In the genomic region with DNA sequence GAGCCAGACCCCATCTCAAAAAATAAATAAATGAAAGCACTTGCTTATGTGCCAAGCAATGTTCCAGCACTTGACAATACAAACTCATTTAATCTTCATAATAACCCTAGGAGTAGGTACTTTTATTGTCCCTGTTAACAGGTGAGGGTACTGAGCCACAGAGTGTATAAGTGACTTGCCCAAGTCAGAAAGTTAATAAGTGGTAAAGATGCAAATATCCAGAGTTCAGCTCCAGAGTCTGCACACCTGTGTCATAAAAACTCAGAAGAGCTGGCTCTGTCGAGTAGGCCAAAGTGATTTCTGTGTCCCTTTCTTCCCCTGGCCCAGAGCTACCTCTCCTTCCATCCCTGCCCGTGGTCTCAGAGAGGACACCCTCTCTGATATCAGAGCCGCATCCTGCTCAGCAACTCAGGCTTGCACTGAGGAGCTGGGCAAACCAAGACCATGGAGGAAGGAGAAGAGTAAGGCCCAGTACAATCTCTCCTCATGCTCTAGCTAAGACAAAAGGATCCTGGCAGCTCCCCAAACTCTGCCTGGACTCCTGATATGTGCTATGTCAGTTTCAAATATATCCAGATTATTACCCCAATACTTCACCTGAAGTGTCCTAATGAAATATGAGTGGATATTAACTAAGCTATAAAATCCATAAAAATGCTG, we compare ENCODE assay signal across 30 cellular contexts.
DNase-seq lines count a peak whose midpoint lies in the region; ATAC-seq and TF ChIP-seq lines count a peak whose summit lies in the region.
"Had no signal": no experiment of that assay in that cellular context is flagged by ENCODE, and none has a peak within 500 bp of the region (broad histone marks: within the 10 kb centered on the region; RNA-seq: fewer than 3 reads in every experiment).

No MANE protein-coding gene starts in this region.

- no peak overlapping the region for H3K27ac ChIP-seq in vagina
- H3K27ac ChIP-seq: esophagus muscularis mucosa, psoas muscle had no signal

- no peaks in the 10 kb centered on the region for H3K36me3 Mint-ChIP-seq in nephron (ENCODE audit: low read depth)
- no peaks in the 10 kb centered on the region for H3K36me3 Mint-ChIP-seq in activated T-helper 1 cell treated with anti-CD3 and anti-CD28 coated beads, Interleukin-12 subunit alpha, Interleukin-12 subunit beta, Interleukin-2, Interleukin-4 antibody, amounts not matched to agents 30 ng/mL and 10 ng/mL and 1 ng/mL, durations not matched to agents 14 hours and 24 hours and 36 hours (ENCODE audit: low read depth)
- H3K36me3 Mint-ChIP-seq in activated CD8-positive, alpha-beta T cell treated with anti-CD3 and anti-CD28 coated beads, Interleukin-2, amount 10 ng/mL, durations not matched to agents 7 days and 5 days (ENCODE audit: low read depth) = no peaks in the 10 kb centered on the region
- H3K36me3 Mint-ChIP-seq: CD4-positive, CD25-positive, alpha-beta regulatory T cell; memory B cell had no signal

- H3K4me3 Mint-ChIP-seq in nephron = no peak overlapping the region
- H3K4me3 Mint-ChIP-seq in activated T-helper 1 cell treated with anti-CD3 and anti-CD28 coated beads, Interleukin-12 subunit alpha, Interleukin-12 subunit beta, Interleukin-2, Interleukin-4 antibody, amounts not matched to agents 30 ng/mL and 10 ng/mL and 1 ng/mL, durations not matched to agents 14 hours and 24 hours and 36 hours = no peak overlapping the region
- no peak overlapping the region for H3K4me3 Mint-ChIP-seq in activated CD8-positive, alpha-beta T cell treated with anti-CD3 and anti-CD28 coated beads, Interleukin-2, amount 10 ng/mL, durations not matched to agents 7 days and 5 days
- H3K4me3 Mint-ChIP-seq: CD4-positive, CD25-positive, alpha-beta regulatory T cell; memory B cell; T-helper 17 cell had no signal

- no peak overlapping the region for H3K4me3 ChIP-seq in vagina
- H3K4me3 ChIP-seq: esophagus muscularis mucosa, K562, MG63, psoas muscle had no signal

- H3K27me3 Mint-ChIP-seq in nephron (ENCODE audit: low read depth) = no peaks in the 10 kb centered on the region
- no peaks in the 10 kb centered on the region for H3K27me3 Mint-ChIP-seq in activated T-helper 1 cell treated with anti-CD3 and anti-CD28 coated beads, Interleukin-12 subunit alpha, Interleukin-12 subunit beta, Interleukin-2, Interleukin-4 antibody, amounts not matched to agents 30 ng/mL and 10 ng/mL and 1 ng/mL, durations not matched to agents 14 hours and 24 hours and 36 hours (ENCODE audit: insufficient read depth)
- H3K27me3 Mint-ChIP-seq in activated CD8-positive, alpha-beta T cell treated with anti-CD3 and anti-CD28 coated beads, Interleukin-2, amount 10 ng/mL, durations not matched to agents 7 days and 5 days (ENCODE audit: low read depth) = no peaks in the 10 kb centered on the region
- H3K27me3 Mint-ChIP-seq: CD4-positive, CD25-positive, alpha-beta regulatory T cell; T-helper 17 cell had no signal

- peak overlapping the region; percentile 90 to 98 (median 93) for H3K27ac Mint-ChIP-seq in nephron
- H3K27ac Mint-ChIP-seq in activated T-helper 1 cell treated with anti-CD3 and anti-CD28 coated beads, Interleukin-12 subunit alpha, Interleukin-12 subunit beta, Interleukin-2, Interleukin-4 antibody, amounts not matched to agents 30 ng/mL and 10 ng/mL and 1 ng/mL, durations not matched to agents 14 hours and 24 hours and 36 hours = no peak overlapping the region
- H3K27ac Mint-ChIP-seq in activated CD8-positive, alpha-beta T cell treated with anti-CD3 and anti-CD28 coated beads, Interleukin-2, amount 10 ng/mL, durations not matched to agents 7 days and 5 days = no peak overlapping the region
- H3K27ac Mint-ChIP-seq: CD4-positive, CD25-positive, alpha-beta regulatory T cell; memory B cell; T-helper 17 cell had no signal

- peaks cover 65% of the 10 kb centered on the region for H3K4me1 Mint-ChIP-seq in nephron
- peaks cover 5% of the 10 kb centered on the region for H3K4me1 Mint-ChIP-seq in activated T-helper 1 cell treated with anti-CD3 and anti-CD28 coated beads, Interleukin-12 subunit alpha, Interleukin-12 subunit beta, Interleukin-2, Interleukin-4 antibody, amounts not matched to agents 30 ng/mL and 10 ng/mL and 1 ng/mL, durations not matched to agents 14 hours and 24 hours and 36 hours (ENCODE audit: low read depth)
- H3K4me1 Mint-ChIP-seq in activated CD8-positive, alpha-beta T cell treated with anti-CD3 and anti-CD28 coated beads, Interleukin-2, amount 10 ng/mL, durations not matched to agents 7 days and 5 days (ENCODE audit: low read depth) = no peaks in the 10 kb centered on the region
- H3K4me1 Mint-ChIP-seq: CD4-positive, CD25-positive, alpha-beta regulatory T cell; memory B cell; T-helper 17 cell had no signal

- CTCF ChIA-PET in activated CD8-positive, alpha-beta T cell treated with anti-CD3 and anti-CD28 coated beads, Interleukin-2, amount 10 ng/mL, durations not matched to agents 7 days and 5 days (lab: Charles Lee) = no interaction called here

- no peaks in the 10 kb centered on the region for H3K9me3 Mint-ChIP-seq in nephron
- H3K9me3 Mint-ChIP-seq in activated T-helper 1 cell treated with anti-CD3 and anti-CD28 coated beads, Interleukin-12 subunit alpha, Interleukin-12 subunit beta, Interleukin-2, Interleukin-4 antibody, amounts not matched to agents 30 ng/mL and 10 ng/mL and 1 ng/mL, durations not matched to agents 14 hours and 24 hours and 36 hours = no peaks in the 10 kb centered on the region
- H3K9me3 Mint-ChIP-seq in activated CD8-positive, alpha-beta T cell treated with anti-CD3 and anti-CD28 coated beads, Interleukin-2, amount 10 ng/mL, durations not matched to agents 7 days and 5 days (ENCODE audit: insufficient read depth) = no peaks in the 10 kb centered on the region
- H3K9me3 Mint-ChIP-seq: CD4-positive, CD25-positive, alpha-beta regulatory T cell; memory B cell had no signal

- intact Hi-C loops in vagina (cut with DNase I) = no loop called here
- intact Hi-C loops in activated T-helper 1 cell treated with anti-CD3 and anti-CD28 coated beads, Interleukin-12 subunit alpha, Interleukin-12 subunit beta, Interleukin-2, Interleukin-4 antibody, amounts not matched to agents 30 ng/mL and 10 ng/mL and 1 ng/mL, durations not matched to agents 14 hours and 24 hours and 36 hours (cut with micrococcal nuclease) = no loop called here

- H3K9me3 ChIP-seq in vagina = no peaks in the 10 kb centered on the region
- H3K9me3 ChIP-seq: esophagus muscularis mucosa, MG63, psoas muscle, SK-N-SH had no signal

- TF ChIP-seq CTCF in nephron (IDR thresholded peaks at IDR 0.05; ENCODE audit: unreplicated experiment in 3 of 3) (no peak), vagina (IDR thresholded peaks at IDR 0.05) (no peak)

- H3K36me3 ChIP-seq in vagina = no peaks in the 10 kb centered on the region
- H3K36me3 ChIP-seq: esophagus muscularis mucosa, MG63 had no signal

- no peaks in the 10 kb centered on the region for H3K4me1 ChIP-seq in vagina
- H3K4me1 ChIP-seq: esophagus muscularis mucosa, psoas muscle had no signal

- peak; percentile 39 for ATAC-seq in GM18867 (IDR thresholded peaks at IDR 0.05; ENCODE audit: unreplicated experiment)
- ATAC-seq in HG02759 (IDR thresholded peaks at IDR 0.05; ENCODE audit: unreplicated experiment) = peak; percentile 48
- no peak for ATAC-seq in activated CD8-positive, alpha-beta T cell treated with anti-CD3 and anti-CD28 coated beads, Interleukin-2, amount 10 ng/mL, durations not matched to agents 7 days and 5 days
- ATAC-seq: HCT116, K562, left lobe of liver, psoas muscle, T-helper 17 cell had no signal

- TF ChIP-seq POLR2A in vagina (IDR thresholded peaks at IDR 0.05) = no peak

- H3K27me3 ChIP-seq in vagina = no peaks in the 10 kb centered on the region
- H3K27me3 ChIP-seq: esophagus muscularis mucosa, MG63 had no signal

- POLR2A ChIA-PET in activated CD8-positive, alpha-beta T cell treated with anti-CD3 and anti-CD28 coated beads, Interleukin-2, amount 10 ng/mL, durations not matched to agents 7 days and 5 days (lab: Charles Lee) = no interaction called here

- DNase-seq in NCI-H526 treated with DMSO at 0.1 percent for 48 hours (lab: John Stamatoyannopoulos, UW) (peak; percentile 1), vagina (ENCODE audit: extremely low spot score in 2 of 2) (no peak), NCI-H2081 treated with DMSO at 0.1 percent for 48 hours (lab: John Stamatoyannopoulos, UW) (no peak)
- no peak for DNase-seq in activated T-helper 1 cell treated with anti-CD3 and anti-CD28 coated beads, Interleukin-12 subunit alpha, Interleukin-12 subunit beta, Interleukin-2, Interleukin-4 antibody, amounts not matched to agents 30 ng/mL and 10 ng/mL and 1 ng/mL, durations not matched to agents 14 hours and 24 hours and 36 hours (ENCODE audit: low spot score)
- no peak for DNase-seq in activated CD8-positive, alpha-beta T cell treated with anti-CD3 and anti-CD28 coated beads, Interleukin-2, amount 10 ng/mL, durations not matched to agents 7 days and 5 days
- DNase-seq: activated CD8-positive, alpha-beta memory T cell treated with anti-CD3 and anti-CD28 coated beads for 24 hours; activated gamma-delta T cell; activated T-cell treated with anti-CD3 and anti-CD28 coated beads, Interleukin-2, amount 50 U/mL, for 1 hour; caudate nucleus; CD4-positive, CD25-positive, alpha-beta regulatory T cell; foreskin melanocyte; MG63; NCI-H1417; NCI-H2081; NCI-H345; NCI-H774; occipital lobe; psoas muscle; RPMI8226; SK-N-SH; stimulated activated naive CD4-positive, alpha-beta T cell treated with Interleukin-2 at 50 U/mL for 16 hours; T-helper 17 cell had no signal

Comparison
In these comparisons a context has a peak if more than half of its experiments do, and no peak if none do; other contexts are left out.
1. H3K27ac Mint-ChIP-seq: peak in nephron (3 of 3); none in activated T-helper 1 cell treated with anti-CD3 and anti-CD28 coated beads, Interleukin-12 subunit alpha, Interleukin-12 subunit beta, Interleukin-2, Interleukin-4 antibody, amounts not matched to agents 30 ng/mL and 10 ng/mL and 1 ng/mL, durations not matched to agents 14 hours and 24 hours and 36 hours (single experiment) and activated CD8-positive, alpha-beta T cell treated with anti-CD3 and anti-CD28 coated beads, Interleukin-2, amount 10 ng/mL, durations not matched to agents 7 days and 5 days (single experiment).